In the genomic region with DNA sequence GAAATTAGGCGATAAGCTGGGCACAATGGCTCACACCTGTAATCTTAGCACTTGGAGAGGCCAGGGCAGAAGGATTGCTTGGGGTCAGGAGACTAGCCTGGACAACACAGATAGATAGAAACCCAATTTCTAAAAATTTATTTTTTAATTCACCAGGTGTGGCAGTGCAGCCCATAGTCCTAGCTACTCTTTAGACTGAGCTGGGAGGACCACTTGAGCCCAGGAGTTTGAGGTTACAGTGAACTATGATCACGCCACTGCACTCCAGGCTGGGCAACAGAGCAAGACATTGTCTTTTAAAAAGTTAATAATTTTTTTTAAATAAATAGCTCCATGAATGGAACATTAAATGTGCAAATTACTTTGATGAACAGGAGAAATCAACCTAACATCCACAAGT, we compare ENCODE assay signal across 17 cellular contexts. TPM values are rescaled to one million over a fixed set of nuclear protein-coding genes. Genes with fewer than 3 reads are reported as not detected.
A peak's percentile ranks its signal among the peaks of the same experiment; 100 is the strongest.
DNase-seq lines count a peak whose midpoint lies in the region; ATAC-seq and TF ChIP-seq lines count a peak whose summit lies in the region.
"Had no signal": no experiment of that assay in that cellular context is flagged by ENCODE, and none has a peak within 500 bp of the region (broad histone marks: within the 10 kb centered on the region; RNA-seq: fewer than 3 reads in every experiment).

No MANE protein-coding gene starts in this region.

- H3K4me1 ChIP-seq in Loucy (ENCODE audit: insufficient read depth, low read length, poor library complexity, severe bottlenecking) = peaks cover 52% of the 10 kb centered on the region
- H3K4me1 ChIP-seq in ovary (ENCODE audit: insufficient read depth) = peaks cover 2% of the 10 kb centered on the region

- H3K27me3 ChIP-seq in Loucy (ENCODE audit: insufficient read depth, low read length, poor library complexity, severe bottlenecking) (no peaks in the 10 kb centered on the region), ovary (no peaks in the 10 kb centered on the region)
- H3K27me3 ChIP-seq: BLaER1 treated with 17β-estradiol and CSF1 and Interleukin-3, amounts not matched to agents 10 nM and 100 nM had no signal

- intact Hi-C loops in natural killer cell (cut with micrococcal nuclease) (loop anchor here (1.0 to 10.0 kb wide), 2 partner anchors 37 to 154 kb away; a partner anchor contains a TSS), activated B cell treated with CpG ODN at 0.5 μM for 24 hours (cut with micrococcal nuclease) (loop anchor here (1.0 to 10.0 kb wide), 3 partner anchors 37 to 306 kb away; a partner anchor contains a TSS), ovary (cut with DNase I) (no loop called here)
- intact Hi-C loops in activated T-helper 2 cell treated with anti-CD3 and anti-CD28 coated beads, Interferon-gamma antibody, Interleukin-2, Interleukin-4, amounts not matched to agents 10 μg/mL and 5 μg/mL and 100 μg/mL, durations not matched to agents 14 hours and 24 hours and 36 hours (cut with micrococcal nuclease) = no loop called here

- H3K4me2 ChIP-seq in Loucy (ENCODE audit: low read depth, low read length, poor library complexity, severe bottlenecking) = peak overlapping the region; percentile 40
- H3K4me2 ChIP-seq: BLaER1 treated with 17β-estradiol and CSF1 and Interleukin-3, amounts not matched to agents 10 nM and 100 nM had no signal

- WGBS in ovary, 3 donors = 92 to 97% (median 96%) methylated on average over 2 of the region's 2 CpGs

- no peak for TF ChIP-seq EP300 in ovary (IDR thresholded peaks at IDR 0.05)

- TF ChIP-seq CTCF in natural killer cell (IDR thresholded peaks at IDR 0.05) (peak; percentile 32), Loucy (conservative IDR thresholded peaks at IDR 0.05; ENCODE audit: low read length) (peak; percentile 25; the same call in 1 of the 2 replicates), activated B cell treated with CpG ODN at 0.5 μM for 24 hours (IDR thresholded peaks at IDR 0.05) (no peak), ovary (IDR thresholded peaks at IDR 0.05) (no peak)

- POLR2A ChIA-PET in activated B cell treated with CpG ODN at 0.5 μM for 24 hours (lab: Charles Lee) = interaction anchor here (0.7 to 1.8 kb wide), 4 partner anchors 8 to 36 kb away, joined by 3 to 10 read pairs (median 6); a partner anchor contains a TSS

- DNase-seq in natural killer cell (no peak), activated B cell treated with CpG ODN at 0.5 μM for 24 hours (no peak), ovary (no peak)
- no peak for DNase-seq in natural killer cell treated with Interleukin-12 subunit alpha and Interleukin-12 subunit beta and Interleukin-15 and Interleukin-18, amount 100 ng/mL, for 72 hours (ENCODE audit: low spot score)
- DNase-seq in activated T-helper 2 cell treated with anti-CD3 and anti-CD28 coated beads, Interferon-gamma antibody, Interleukin-2, Interleukin-4, amounts not matched to agents 10 μg/mL and 5 μg/mL and 100 μg/mL, durations not matched to agents 14 hours and 24 hours and 36 hours (ENCODE audit: low spot score) = no peak
- DNase-seq in stimulated activated effector memory CD8-positive, alpha-beta T cell treated with anti-CD3 and anti-CD28 coated beads, Interleukin-12 subunit alpha, Interleukin-12 subunit beta, amount 100 ng/mL, for 72 hours (ENCODE audit: low spot score in 2 of 2) = no peak
- DNase-seq: DMS79 treated with DMSO at 0.1 percent for 48 hours, H9, NCI-H1092 treated with DMSO at 0.1 percent for 48 hours, NCI-H146, NCI-H2081, NCI-H510A treated with DMSO at 0.1 percent for 48 hours, Right ventricle myocardium superior had no signal

- TF ChIP-seq POLR2A in ovary (IDR thresholded peaks at IDR 0.05) = no peak

- no peak overlapping the region for H3K4me3 Mint-ChIP-seq in natural killer cell
- H3K4me3 Mint-ChIP-seq in natural killer cell treated with Interleukin-12 subunit alpha and Interleukin-12 subunit beta and Interleukin-15 and Interleukin-18, amount 100 ng/mL, for 72 hours = no peak overlapping the region
- H3K4me3 Mint-ChIP-seq in activated B cell treated with CpG ODN at 0.5 μM for 24 hours = no peak overlapping the region
- H3K4me3 Mint-ChIP-seq in activated T-helper 2 cell treated with anti-CD3 and anti-CD28 coated beads, Interferon-gamma antibody, Interleukin-2, Interleukin-4, amounts not matched to agents 10 μg/mL and 5 μg/mL and 100 μg/mL, durations not matched to agents 14 hours and 24 hours and 36 hours (ENCODE audit: low read depth) = no peak overlapping the region
- H3K4me3 Mint-ChIP-seq in stimulated activated effector memory CD8-positive, alpha-beta T cell treated with anti-CD3 and anti-CD28 coated beads, Interleukin-12 subunit alpha, Interleukin-12 subunit beta, amount 100 ng/mL, for 72 hours = no peak overlapping the region
- H3K4me3 Mint-ChIP-seq: H9 had no signal

- H3F3A ChIP-seq in Loucy (ENCODE audit: low read depth) = no peaks in the 10 kb centered on the region

- H3K36me3 ChIP-seq in Loucy (ENCODE audit: insufficient read depth, low read length) = peaks cover 34% of the 10 kb centered on the region; the same call in 1 of the 2 replicates
- H3K36me3 ChIP-seq in ovary = no peaks in the 10 kb centered on the region

- no peaks in the 10 kb centered on the region for H3K9me2 ChIP-seq in Loucy (replicated peaks; ENCODE audit: low read depth, low read length)

- H3K79me2 ChIP-seq in Loucy (ENCODE audit: insufficient read depth, low read length) = peaks cover 16% of the 10 kb centered on the region; the same call in 1 of the 2 replicates

- H3K4me1 Mint-ChIP-seq in natural killer cell (peaks cover 24 to 35% of the 10 kb centered on the region in 2 donors), activated B cell treated with CpG ODN at 0.5 μM for 24 hours (peaks cover 55% of the 10 kb centered on the region)
- peaks cover 0 to 6% of the 10 kb centered on the region in 2 donors for H3K4me1 Mint-ChIP-seq in natural killer cell treated with Interleukin-12 subunit alpha and Interleukin-12 subunit beta and Interleukin-15 and Interleukin-18, amount 100 ng/mL, for 72 hours (ENCODE audit: low read depth in 2 of 2)
- peaks cover 4% of the 10 kb centered on the region for H3K4me1 Mint-ChIP-seq in activated T-helper 2 cell treated with anti-CD3 and anti-CD28 coated beads, Interferon-gamma antibody, Interleukin-2, Interleukin-4, amounts not matched to agents 10 μg/mL and 5 μg/mL and 100 μg/mL, durations not matched to agents 14 hours and 24 hours and 36 hours (ENCODE audit: low read depth)
- peaks cover 18% of the 10 kb centered on the region for H3K4me1 Mint-ChIP-seq in stimulated activated effector memory CD8-positive, alpha-beta T cell treated with anti-CD3 and anti-CD28 coated beads, Interleukin-12 subunit alpha, Interleukin-12 subunit beta, amount 100 ng/mL, for 72 hours

- no peak overlapping the region for H2AFZ ChIP-seq in Loucy (ENCODE audit: low read length)

- no peaks in the 10 kb centered on the region for H3K9me3 Mint-ChIP-seq in natural killer cell
- H3K9me3 Mint-ChIP-seq in natural killer cell treated with Interleukin-12 subunit alpha and Interleukin-12 subunit beta and Interleukin-15 and Interleukin-18, amount 100 ng/mL, for 72 hours = no peaks in the 10 kb centered on the region
- H3K9me3 Mint-ChIP-seq in activated B cell treated with CpG ODN at 0.5 μM for 24 hours = no peaks in the 10 kb centered on the region
- no peaks in the 10 kb centered on the region for H3K9me3 Mint-ChIP-seq in activated T-helper 2 cell treated with anti-CD3 and anti-CD28 coated beads, Interferon-gamma antibody, Interleukin-2, Interleukin-4, amounts not matched to agents 10 μg/mL and 5 μg/mL and 100 μg/mL, durations not matched to agents 14 hours and 24 hours and 36 hours
- H3K9me3 Mint-ChIP-seq in stimulated activated effector memory CD8-positive, alpha-beta T cell treated with anti-CD3 and anti-CD28 coated beads, Interleukin-12 subunit alpha, Interleukin-12 subunit beta, amount 100 ng/mL, for 72 hours = no peaks in the 10 kb centered on the region
- H3K9me3 Mint-ChIP-seq: H9 had no signal

- no peak overlapping the region for H3K4me3 ChIP-seq in Loucy (ENCODE audit: low read length, poor library complexity, severe bottlenecking)
- H3K4me3 ChIP-seq in ovary = no peak overlapping the region
- H3K4me3 ChIP-seq: BLaER1 treated with 17β-estradiol and CSF1 and Interleukin-3, amounts not matched to agents 10 nM and 100 nM had no signal

- CTCF ChIA-PET in activated B cell treated with CpG ODN at 0.5 μM for 24 hours (lab: Charles Lee) = interaction anchor here (0.7 to 3.1 kb wide), 8 partner anchors 22 to 145 kb away, joined by 3 to 17 read pairs (median 6); a partner anchor contains a TSS

- no peak overlapping the region for H3K9ac ChIP-seq in Loucy (ENCODE audit: low read depth, low read length, poor library complexity, severe bottlenecking)

- no peaks in the 10 kb centered on the region for H4K20me1 ChIP-seq in Loucy (ENCODE audit: insufficient read depth, low read length, poor library complexity, severe bottlenecking)

- ATAC-seq in natural killer cell (peak in 2 of 3 donors; percentile 50 to 59), activated B cell treated with CpG ODN at 0.5 μM for 24 hours (ENCODE audit: low read depth) (peak; percentile 37)
- no peak for ATAC-seq in natural killer cell treated with Interleukin-12 subunit alpha and Interleukin-12 subunit beta and Interleukin-15 and Interleukin-18, amount 100 ng/mL, for 72 hours
- ATAC-seq in stimulated activated effector memory CD8-positive, alpha-beta T cell treated with anti-CD3 and anti-CD28 coated beads, Interleukin-12 subunit alpha, Interleukin-12 subunit beta, amount 100 ng/mL, for 72 hours = no peak

- H3K9me3 ChIP-seq in Loucy (ENCODE audit: insufficient read depth, low read depth, low read length) (no peaks in the 10 kb centered on the region), ovary (no peaks in the 10 kb centered on the region)
- H3K9me3 ChIP-seq: BLaER1 treated with 17β-estradiol and CSF1 and Interleukin-3, amounts not matched to agents 10 nM and 100 nM had no signal

- H3K36me3 Mint-ChIP-seq in natural killer cell = peaks cover 18% of the 10 kb centered on the region
- H3K36me3 Mint-ChIP-seq in natural killer cell treated with Interleukin-12 subunit alpha and Interleukin-12 subunit beta and Interleukin-15 and Interleukin-18, amount 100 ng/mL, for 72 hours = peaks cover 15% of the 10 kb centered on the region
- peaks cover 88% of the 10 kb centered on the region for H3K36me3 Mint-ChIP-seq in activated B cell treated with CpG ODN at 0.5 μM for 24 hours (ENCODE audit: low read depth)
- H3K36me3 Mint-ChIP-seq in activated T-helper 2 cell treated with anti-CD3 and anti-CD28 coated beads, Interferon-gamma antibody, Interleukin-2, Interleukin-4, amounts not matched to agents 10 μg/mL and 5 μg/mL and 100 μg/mL, durations not matched to agents 14 hours and 24 hours and 36 hours (ENCODE audit: low read depth) = peaks cover 42% of the 10 kb centered on the region
- peaks cover 64% of the 10 kb centered on the region for H3K36me3 Mint-ChIP-seq in stimulated activated effector memory CD8-positive, alpha-beta T cell treated with anti-CD3 and anti-CD28 coated beads, Interleukin-12 subunit alpha, Interleukin-12 subunit beta, amount 100 ng/mL, for 72 hours

- H3K27me3 Mint-ChIP-seq in natural killer cell (ENCODE audit: low read depth in 2 of 2) (no peaks in the 10 kb centered on the region), activated B cell treated with CpG ODN at 0.5 μM for 24 hours (no peaks in the 10 kb centered on the region)
- H3K27me3 Mint-ChIP-seq in natural killer cell treated with Interleukin-12 subunit alpha and Interleukin-12 subunit beta and Interleukin-15 and Interleukin-18, amount 100 ng/mL, for 72 hours = no peaks in the 10 kb centered on the region
- no peaks in the 10 kb centered on the region for H3K27me3 Mint-ChIP-seq in activated T-helper 2 cell treated with anti-CD3 and anti-CD28 coated beads, Interferon-gamma antibody, Interleukin-2, Interleukin-4, amounts not matched to agents 10 μg/mL and 5 μg/mL and 100 μg/mL, durations not matched to agents 14 hours and 24 hours and 36 hours (ENCODE audit: low read depth)

- H3K27ac Mint-ChIP-seq in natural killer cell = no peak overlapping the region
- H3K27ac Mint-ChIP-seq in natural killer cell treated with Interleukin-12 subunit alpha and Interleukin-12 subunit beta and Interleukin-15 and Interleukin-18, amount 100 ng/mL, for 72 hours = no peak overlapping the region
- peak overlapping the region; percentile 7 for H3K27ac Mint-ChIP-seq in activated B cell treated with CpG ODN at 0.5 μM for 24 hours
- no peak overlapping the region for H3K27ac Mint-ChIP-seq in activated T-helper 2 cell treated with anti-CD3 and anti-CD28 coated beads, Interferon-gamma antibody, Interleukin-2, Interleukin-4, amounts not matched to agents 10 μg/mL and 5 μg/mL and 100 μg/mL, durations not matched to agents 14 hours and 24 hours and 36 hours
- no peak overlapping the region for H3K27ac Mint-ChIP-seq in stimulated activated effector memory CD8-positive, alpha-beta T cell treated with anti-CD3 and anti-CD28 coated beads, Interleukin-12 subunit alpha, Interleukin-12 subunit beta, amount 100 ng/mL, for 72 hours
- H3K27ac Mint-ChIP-seq: H9 had no signal

- no peak overlapping the region for H3K27ac ChIP-seq in ovary
- H3K27ac ChIP-seq: BLaER1 treated with 17β-estradiol and CSF1 and Interleukin-3, amounts not matched to agents 10 nM and 100 nM had no signal

RNA-seq across cellular contexts. Expression of a gene that starts 8.2 kb away (rescaled TPM):
- 10 to 100 TPM; 34.6 to 45.9 (median 43.0) TPM for total RNA-seq in natural killer cell
- total RNA-seq in natural killer cell treated with Interleukin-12 subunit alpha and Interleukin-12 subunit beta and Interleukin-15 and Interleukin-18, amount 100 ng/mL, for 72 hours = 10 to 100 TPM in 1 of 2 donors, 1 to 10 TPM in 1; 6.4 to 11.3 TPM
- total RNA-seq in activated B cell treated with CpG ODN at 0.5 μM for 24 hours = 135 and 159 TPM in 2 replicates
- 11.5 and 13.2 TPM in 2 replicates for total RNA-seq in activated T-helper 2 cell treated with anti-CD3 and anti-CD28 coated beads, Interferon-gamma antibody, Interleukin-2, Interleukin-4, amounts not matched to agents 10 μg/mL and 5 μg/mL and 100 μg/mL, durations not matched to agents 14 hours and 24 hours and 36 hours
- 10 to 100 TPM; 11.4 to 26.0 (median 19.9) TPM for total RNA-seq in ovary
- 10 to 100 TPM in 1 of 2 donors, 1 to 10 TPM in 1; 8.3 to 17.4 TPM for polyA plus RNA-seq in ovary

RNA-seq across cellular contexts. Expression of a gene that starts 52.6 kb away (rescaled TPM):
- total RNA-seq in natural killer cell (1 to 10 TPM; 3.6 to 5.3 (median 4.3) TPM), activated B cell treated with CpG ODN at 0.5 μM for 24 hours (42.2 and 49.9 TPM in 2 replicates), ovary (1 to 10 TPM in 6 of 7 donors, under 1 TPM in 1; 0.80 to 2.6 (median 1.6) TPM)
- total RNA-seq in natural killer cell treated with Interleukin-12 subunit alpha and Interleukin-12 subunit beta and Interleukin-15 and Interleukin-18, amount 100 ng/mL, for 72 hours = 1 to 10 TPM in 1 of 2 donors, not detected in 1; 2.0 TPM
- total RNA-seq in activated T-helper 2 cell treated with anti-CD3 and anti-CD28 coated beads, Interferon-gamma antibody, Interleukin-2, Interleukin-4, amounts not matched to agents 10 μg/mL and 5 μg/mL and 100 μg/mL, durations not matched to agents 14 hours and 24 hours and 36 hours = 0.34 and 0.75 TPM in 2 replicates
- 1 to 10 TPM; 1.7 to 1.8 TPM for polyA plus RNA-seq in ovary
- total RNA-seq: G401, HT-29 had no signal

Comparison
In these comparisons a context has a peak if more than half of its experiments do, and no peak if none do; other contexts are left out.
1. ATAC-seq: peak in natural killer cell (2 of 3) and activated B cell treated with CpG ODN at 0.5 μM for 24 hours (single experiment); none in natural killer cell treated with Interleukin-12 subunit alpha and Interleukin-12 subunit beta and Interleukin-15 and Interleukin-18, amount 100 ng/mL, for 72 hours (0 of 2) and stimulated activated effector memory CD8-positive, alpha-beta T cell treated with anti-CD3 and anti-CD28 coated beads, Interleukin-12 subunit alpha, Interleukin-12 subunit beta, amount 100 ng/mL, for 72 hours (single experiment).
2. CTCF ChIP-seq: peak in natural killer cell (single experiment) and Loucy (single experiment); none in activated B cell treated with CpG ODN at 0.5 μM for 24 hours (single experiment) and ovary (0 of 3).
3. intact Hi-C loops: an anchor here in natural killer cell (1.0 to 10.0 kb wide) and activated B cell treated with CpG ODN at 0.5 μM for 24 hours (1.0 to 10.0 kb wide); none called in activated T-helper 2 cell treated with anti-CD3 and anti-CD28 coated beads, Interferon-gamma antibody, Interleukin-2, Interleukin-4, amounts not matched to agents 10 μg/mL and 5 μg/mL and 100 μg/mL, durations not matched to agents 14 hours and 24 hours and 36 hours and ovary.